21 cellular contexts compared by ENCODE assay signal in the genomic region with DNA sequence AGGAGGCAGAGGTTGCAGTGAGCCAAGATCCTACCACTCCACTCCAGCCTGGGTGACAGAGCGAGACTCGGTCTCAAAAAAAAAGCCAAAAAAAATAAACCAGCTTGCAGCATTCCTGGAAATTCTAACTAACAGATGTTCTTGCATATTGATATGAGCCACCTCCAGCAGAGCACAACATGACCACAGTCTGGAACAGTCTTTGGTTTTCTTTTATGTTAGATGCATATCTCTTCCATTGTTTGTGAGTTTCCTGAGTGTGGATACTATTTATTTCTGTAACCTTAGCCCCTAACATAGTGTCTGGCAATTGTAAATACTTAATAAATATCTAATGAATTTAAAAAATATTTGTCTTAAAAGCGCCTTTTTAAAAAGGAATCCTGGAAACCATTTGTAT.
"Had no signal": no experiment of that assay in that cellular context is flagged by ENCODE, and none has a peak within 500 bp of the region (broad histone marks: within the 10 kb centered on the region; RNA-seq: fewer than 3 reads in every experiment).

No MANE protein-coding gene starts in this region.

- H3K27ac ChIP-seq: ascending aorta, cardiac muscle cell, colonic mucosa, gastroesophageal sphincter, heart left ventricle, pancreas, stomach had no signal

- H3K4me2 ChIP-seq: smooth muscle cell had no signal

- DNase-seq: activated CD4-positive, alpha-beta T cell treated with anti-CD3 and anti-CD28 coated beads, Interleukin-2, amount 10 ng/mL, durations not matched to agents 7 days and 5 days; activated CD8-positive, alpha-beta memory T cell treated with anti-CD3 and anti-CD28 coated beads, Interleukin-2, amount 50 U/mL, for 4 hours; activated CD8-positive, alpha-beta T cell treated with anti-CD3 and anti-CD28 coated beads, Interleukin-2, amount 10 ng/mL, durations not matched to agents 7 days and 5 days; activated naive CD4-positive, alpha-beta T cell treated with anti-CD3 and anti-CD28 coated beads for 36 hours; activated T-cell treated with anti-CD3 and anti-CD28 coated beads, Interleukin-2, amount 50 U/mL, for 4 hours; colonic mucosa; heart left ventricle; immature natural killer cell; mesendoderm; natural killer cell; pancreas; stimulated activated CD4-positive, alpha-beta T cell treated with anti-CD3 and anti-CD28 coated beads, Interleukin-4, amount 100 ng/mL, for 1 hour; stomach; trophoblast cell had no signal

- H3K9me3 ChIP-seq: ascending aorta, colonic mucosa, gastroesophageal sphincter, heart left ventricle, pancreas, stomach had no signal

- H3K4me1 ChIP-seq: ascending aorta, colonic mucosa, gastroesophageal sphincter, pancreas had no signal

- H3K4me3 ChIP-seq: ascending aorta, cardiac muscle cell, colonic mucosa, gastroesophageal sphincter, heart left ventricle, pancreas, smooth muscle cell, stomach had no signal

- H3K27me3 ChIP-seq: ascending aorta, cardiac muscle cell, colonic mucosa, gastroesophageal sphincter, heart left ventricle, pancreas, stomach had no signal

- ATAC-seq: activated CD4-positive, CD25-positive, alpha-beta regulatory T cell treated with anti-CD3 and anti-CD28 coated beads, Interleukin-2, amount 50 U/mL, for 24 hours; activated CD8-positive, alpha-beta T cell treated with anti-CD3 and anti-CD28 coated beads, Interleukin-2, amount 10 ng/mL, durations not matched to agents 7 days and 5 days; activated T-cell treated with anti-CD3 and anti-CD28 coated beads, Interleukin-2, amount 50 U/mL, for 4 hours; esophagus mucosa; gastroesophageal sphincter; natural killer cell; pancreas; sciatic nerve had no signal
